8 cellular contexts compared by ENCODE assay signal in the genomic region with DNA sequence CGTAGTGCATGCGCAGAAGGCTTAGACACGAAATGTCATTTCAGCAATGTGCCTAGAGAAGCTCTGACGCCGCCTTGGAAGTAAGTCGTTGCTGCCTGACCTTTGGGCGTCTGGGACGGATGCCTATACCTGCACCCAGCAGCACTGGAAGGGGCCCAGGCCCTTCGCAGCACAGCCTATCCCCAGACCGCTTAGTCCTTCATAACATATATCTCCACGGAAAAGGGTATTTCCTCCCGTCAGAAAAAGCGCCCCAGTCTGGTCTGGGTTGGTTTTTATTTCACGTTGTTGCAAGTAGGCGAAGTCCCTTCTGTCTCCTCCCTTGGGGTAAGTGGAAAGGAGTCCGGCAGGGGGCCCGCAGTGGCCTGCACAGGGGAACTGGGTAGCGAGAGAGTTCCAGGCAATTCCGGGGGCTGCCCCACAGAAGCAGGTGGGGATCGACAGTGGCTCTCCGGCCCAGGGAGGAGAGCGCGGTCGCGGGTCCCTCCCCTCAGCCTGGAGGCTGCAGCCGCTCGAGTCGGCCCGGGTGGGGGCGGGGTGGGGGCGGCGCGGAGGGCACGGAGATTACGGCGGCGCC. TPM values are rescaled to one million over a fixed set of nuclear protein-coding genes. Genes with fewer than 3 reads are reported as not detected.
DNase-seq lines count a peak whose midpoint lies in the region; ATAC-seq, FAIRE-seq and TF ChIP-seq lines count a peak whose summit lies in the region.

No MANE protein-coding gene starts in this region.

- TF ChIP-seq POLR2A in GM12892 (IDR thresholded peaks at IDR 0.05; ENCODE audit: low read depth, low read length) (no peak), heart left ventricle (IDR thresholded peaks at IDR 0.05) (no peak)

- H3K27me3 ChIP-seq in RWPE2 (ENCODE audit: insufficient read depth, poor library complexity, severe bottlenecking) (peaks cover 57% of the 10 kb centered on the region), heart left ventricle (peaks cover 0 to 62% (median 15%) of the 10 kb centered on the region in 9 donors)

- TF ChIP-seq CTCF in RWPE2 (IDR thresholded peaks at IDR 0.05; ENCODE audit: poor library complexity, severe bottlenecking) (no peak), heart left ventricle (IDR thresholded peaks at IDR 0.05) (peak in 2 of 12 donors; percentile 9 to 16), retinal pigment epithelial cell (conservative IDR thresholded peaks at IDR 0.05; ENCODE audit: low read depth, low read length) (peak; percentile 42)

- H3K4me3 ChIP-seq in RWPE2 (ENCODE audit: severe bottlenecking) (peak overlapping the region; percentile 44), heart left ventricle (peak overlapping the region; percentile 38 to 73 (median 62)), retinal pigment epithelial cell (ENCODE audit: low read length) (peak overlapping the region; percentile 66)

- H3K36me3 ChIP-seq in RWPE2 (ENCODE audit: low read depth) (no peaks in the 10 kb centered on the region), heart left ventricle (no peaks in the 10 kb centered on the region)

- whole genome bisulfite sequencing in heart left ventricle, 4 donors: 8 to 26% (median 13%) methylated on average over 14 to 37 of the region's 37 CpGs

- H3K27ac ChIP-seq in RWPE2 (ENCODE audit: poor library complexity, severe bottlenecking): no peak overlapping the region
- H3K27ac ChIP-seq in heart left ventricle: peak overlapping the region; percentile 80 to 93 (median 82)

- H3K9me3 ChIP-seq in RWPE2 (ENCODE audit: severe bottlenecking): no peaks in the 10 kb centered on the region
- no peaks in the 10 kb centered on the region for H3K9me3 ChIP-seq in heart left ventricle

- intact Hi-C loops in heart left ventricle (cut with DNase I): loop anchor here in 6 of 10 donors (5.0 to 10.0 kb wide), 7 partner anchors 124 to 278 kb away; no protein-coding TSS in a partner anchor

- DNase-seq in GM12892 (ENCODE audit: insufficient read length): peak; percentile 4
- no peak for DNase-seq in RWPE2 (ENCODE audit: low spot score)
- peak; percentile 11 to 67 (median 54) for DNase-seq in heart left ventricle
- no peak for DNase-seq in retinal pigment epithelial cell (ENCODE audit: low read depth)
- no peak for DNase-seq in NCI-H1436 treated with DMSO at 0.1 percent for 48 hours (lab: John Stamatoyannopoulos, UW)
- no peak for DNase-seq in LoVo (ENCODE audit: low spot score)

- ATAC-seq in RWPE2 (ENCODE audit: low read depth): no peak
- ATAC-seq in heart left ventricle: peak; percentile 36 to 78 (median 68)
- no peak for ATAC-seq in HG03025 (IDR thresholded peaks at IDR 0.05; ENCODE audit: low FRiP score, unreplicated experiment)
- no peak for ATAC-seq in HG02588 (IDR thresholded peaks at IDR 0.05; ENCODE audit: unreplicated experiment)

- no peak for FAIRE-seq in GM12892 (lab: Jason Lieb, UNC)

- H3K4me1 ChIP-seq in RWPE2 (ENCODE audit: insufficient read depth, poor library complexity, severe bottlenecking) (peaks cover 10% of the 10 kb centered on the region), heart left ventricle (peaks cover 0 to 22% (median 0%) of the 10 kb centered on the region in 12 donors)

RNA-seq across cellular contexts. Expression of gene EYA4, which starts 0.6 kb away (rescaled TPM):
- 0.15 TPM for polyA plus RNA-seq in GM12892 (2012; ENCODE audit: missing spikeins)
- total RNA-seq in heart left ventricle: 10 to 100 TPM; 14.6 to 29.6 (median 22.6) TPM
- polyA plus RNA-seq in heart left ventricle: 1 to 10 TPM; 3.6 to 9.9 TPM

Comparison
In these comparisons a context has a peak if more than half of its experiments do, and no peak if none do; other contexts are left out.
1. DNase-seq: peak in GM12892 (single experiment) and heart left ventricle (5 of 5); none in RWPE2 (single experiment), retinal pigment epithelial cell (single experiment), NCI-H1436 treated with DMSO at 0.1 percent for 48 hours (single experiment) and LoVo (single experiment).
2. ATAC-seq: peak in heart left ventricle (4 of 4); none in RWPE2 (single experiment), HG03025 (single experiment) and HG02588 (single experiment).
3. Peak in every context shown above with its lines, with median percentiles within 50 percentile points of each other: H3K4me3 ChIP-seq.